In the genomic region with DNA sequence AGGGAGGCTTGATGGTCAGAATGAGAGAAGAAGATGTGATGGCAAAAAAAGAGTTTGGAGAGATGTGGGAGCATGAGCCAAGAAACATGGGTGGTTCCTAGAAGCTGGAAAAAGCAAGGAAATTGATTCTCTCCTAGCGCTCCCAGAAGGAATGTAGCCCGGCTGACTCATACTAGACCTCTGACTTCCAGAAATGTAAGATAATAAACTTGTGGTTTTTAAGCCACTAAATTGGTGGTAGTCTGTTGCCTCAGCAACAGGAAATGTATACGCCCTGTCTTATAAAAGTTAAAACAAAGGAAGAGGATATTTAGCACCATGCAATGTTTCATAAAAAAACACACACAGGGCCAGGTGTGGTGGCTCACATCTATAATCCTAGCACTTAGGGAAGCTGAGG, we compare ENCODE assay signal across 15 cellular contexts.
DNase-seq lines count a peak whose midpoint lies in the region; ATAC-seq, FAIRE-seq and TF ChIP-seq lines count a peak whose summit lies in the region.
"Had no signal": no experiment of that assay in that cellular context is flagged by ENCODE, and none has a peak within 500 bp of the region (broad histone marks: within the 10 kb centered on the region; RNA-seq: fewer than 3 reads in every experiment).

No MANE protein-coding gene starts in this region.

- TF ChIP-seq POLR2A in endothelial cell of umbilical vein (IDR thresholded peaks at IDR 0.05; ENCODE audit: low read depth, low read length) = no peak

- DNase-seq in GM04504 (ENCODE audit: low read depth) (peak; percentile 1), RKO (ENCODE audit: low spot score) (peak; percentile 3), endothelial cell of umbilical vein (ENCODE audit: low read depth, low spot score) (peak; percentile 92), myocyte (ENCODE audit: low read depth) (peak; percentile 9), NK-92 (lab: John Stamatoyannopoulos, UW; ENCODE audit: unreplicated experiment) (no peak), NCI-H446 treated with DMSO at 0.1 percent for 48 hours (lab: John Stamatoyannopoulos, UW) (no peak)
- no peak for DNase-seq in CD4-positive, alpha-beta memory T cell
- DNase-seq: activated CD4-positive, alpha-beta T cell treated with anti-CD3 and anti-CD28 coated beads for 36 hours; CD4-positive, CD25-positive, alpha-beta regulatory T cell; dermis blood vessel endothelial cell; hypothalamus; NCI-H524 treated with DMSO at 0.1 percent for 48 hours; stimulated activated CD8-positive, alpha-beta memory T cell treated with anti-CD3 and anti-CD28 coated beads, Interleukin-4, amount 100 ng/mL, for 48 hours had no signal

- peak; percentile 88 for FAIRE-seq in endothelial cell of umbilical vein (lab: Jason Lieb, UNC)

- H3K27me3 Mint-ChIP-seq in CD4-positive, alpha-beta memory T cell = no peaks in the 10 kb centered on the region
- H3K27me3 Mint-ChIP-seq: activated CD4-positive, alpha-beta T cell treated with anti-CD3 and anti-CD28 coated beads for 36 hours; CD4-positive, CD25-positive, alpha-beta regulatory T cell had no signal

- H3K36me3 ChIP-seq in endothelial cell of umbilical vein (ENCODE audit: control insufficient read depth in 2 of 2, extremely low read depth in 1 of 2, insufficient read depth in 2 of 2, low read length in 2 of 2) = no peaks in the 10 kb centered on the region
- no peaks in the 10 kb centered on the region for H3K36me3 ChIP-seq in CD4-positive, alpha-beta memory T cell (ENCODE audit: insufficient read depth, low read length)

- intact Hi-C loops in endothelial cell of umbilical vein (cut with micrococcal nuclease) = loop anchor here (1.0 to 10.0 kb wide), 3 partner anchors 140 to 547 kb away; no protein-coding TSS in a partner anchor
- intact Hi-C loops in CD4-positive, alpha-beta memory T cell (cut with micrococcal nuclease) = loop anchor here (5.0 kb wide), 1 partner anchor 50 kb away; no protein-coding TSS in a partner anchor

- H3K4me1 ChIP-seq in endothelial cell of umbilical vein (ENCODE audit: control insufficient read depth, extremely low read depth, insufficient read depth, low read length) = peaks cover 25% of the 10 kb centered on the region
- no peaks in the 10 kb centered on the region for H3K4me1 ChIP-seq in CD4-positive, alpha-beta memory T cell (ENCODE audit: insufficient read depth, low read length)

- H3K9me3 Mint-ChIP-seq in CD4-positive, alpha-beta memory T cell = peaks cover 3 to 32% (median 10%) of the 10 kb centered on the region in 8 donors

- H3K4me3 ChIP-seq in endothelial cell of umbilical vein (replicated peaks in 1 of 3; ENCODE audit: insufficient read depth in 1 of 3, low read depth in 1 of 3, low read length in 3 of 3) = no peak overlapping the region
- H3K4me3 ChIP-seq in CD4-positive, alpha-beta memory T cell (ENCODE audit: low read length in 2 of 2) = no peak overlapping the region
- H3K4me3 ChIP-seq: SK-N-MC had no signal

- CTCF ChIA-PET in endothelial cell of umbilical vein (lab: Charles Lee) = interaction anchor here (1.3 kb wide), 1 partner anchor 23 kb away, joined by 3 read pairs; no protein-coding TSS in a partner anchor
- CTCF ChIA-PET in CD4-positive, alpha-beta memory T cell (lab: Charles Lee; ENCODE audit: partially characterized antibody) = no interaction called here

- BruUV-seq in endothelial cell of umbilical vein (replicated peaks; lab: Mats Ljungman, UMichigan) = no TSS peak

- no peaks in the 10 kb centered on the region for H3K27me3 ChIP-seq in endothelial cell of umbilical vein (ENCODE audit: control insufficient read depth in 2 of 2, insufficient read depth in 2 of 2, low read length in 2 of 2)
- no peaks in the 10 kb centered on the region for H3K27me3 ChIP-seq in CD4-positive, alpha-beta memory T cell (ENCODE audit: insufficient read depth, low read length)

- no peaks in the 10 kb centered on the region for H3K9me3 ChIP-seq in endothelial cell of umbilical vein (replicated peaks; ENCODE audit: control insufficient read depth, insufficient read depth, low read length)
- no peaks in the 10 kb centered on the region for H3K9me3 ChIP-seq in CD4-positive, alpha-beta memory T cell (ENCODE audit: control insufficient read depth in 1 of 2, low read length in 2 of 2)

- peak overlapping the region; percentile 65 for H3K27ac ChIP-seq in endothelial cell of umbilical vein (ENCODE audit: insufficient read depth, low read depth, low read length)
- H3K27ac ChIP-seq in CD4-positive, alpha-beta memory T cell (ENCODE audit: low read depth, low read length) = no peak overlapping the region
- H3K27ac ChIP-seq: SK-N-MC had no signal

- no peaks in the 10 kb centered on the region for H3K9me1 ChIP-seq in endothelial cell of umbilical vein (replicated peaks; ENCODE audit: control insufficient read depth, extremely low read depth, insufficient read depth, low read length)

- no peak overlapping the region for H3K4me2 ChIP-seq in endothelial cell of umbilical vein (ENCODE audit: insufficient read depth, low read length)

- peak overlapping the region; percentile 24 for H2AFZ ChIP-seq in endothelial cell of umbilical vein (ENCODE audit: low read depth, low read length)

- ATAC-seq in HG03175 (IDR thresholded peaks at IDR 0.05; ENCODE audit: unreplicated experiment) = no peak
- ATAC-seq: activated CD4-positive, alpha-beta T cell treated with anti-CD3 and anti-CD28 coated beads for 36 hours had no signal

- H3K79me2 ChIP-seq in endothelial cell of umbilical vein (ENCODE audit: control insufficient read depth, insufficient read depth, low read length) = no peaks in the 10 kb centered on the region

- no peaks in the 10 kb centered on the region for H3K36me3 Mint-ChIP-seq in CD4-positive, alpha-beta memory T cell
- H3K36me3 Mint-ChIP-seq: CD4-positive, CD25-positive, alpha-beta regulatory T cell had no signal

- no peak overlapping the region for H3K9ac ChIP-seq in endothelial cell of umbilical vein (replicated peaks; ENCODE audit: extremely low read depth, insufficient read depth, low read length)

- no peak overlapping the region for H3K27ac Mint-ChIP-seq in CD4-positive, alpha-beta memory T cell
- H3K27ac Mint-ChIP-seq: activated CD4-positive, alpha-beta T cell treated with anti-CD3 and anti-CD28 coated beads for 36 hours; CD4-positive, CD25-positive, alpha-beta regulatory T cell had no signal

- dilution Hi-C loops in endothelial cell of umbilical vein (cut with MboI; ENCODE audit: extremely low pct_ligation_motif_present, low sequenced_read_pairs) = no loop called here

- H3K4me3 Mint-ChIP-seq in CD4-positive, alpha-beta memory T cell = no peak overlapping the region
- H3K4me3 Mint-ChIP-seq: activated CD4-positive, alpha-beta T cell treated with anti-CD3 and anti-CD28 coated beads for 36 hours; CD4-positive, CD25-positive, alpha-beta regulatory T cell had no signal

- TF ChIP-seq CTCF in endothelial cell of umbilical vein (IDR thresholded peaks at IDR 0.05; ENCODE audit: extremely low read depth in 1 of 2, insufficient read depth in 1 of 2, low read depth in 1 of 2, low read length in 2 of 2) = no peak

- no peaks in the 10 kb centered on the region for H4K20me1 ChIP-seq in endothelial cell of umbilical vein (replicated peaks; ENCODE audit: control insufficient read depth, extremely low read depth, insufficient read depth, low read length)

- POLR2A ChIA-PET in endothelial cell of umbilical vein (lab: Charles Lee) = no interaction called here
- POLR2A ChIA-PET in CD4-positive, alpha-beta memory T cell (lab: Charles Lee; ENCODE audit: partially characterized antibody) = no interaction called here

- no peaks in the 10 kb centered on the region for H3K4me1 Mint-ChIP-seq in CD4-positive, alpha-beta memory T cell
- H3K4me1 Mint-ChIP-seq: activated CD4-positive, alpha-beta T cell treated with anti-CD3 and anti-CD28 coated beads for 36 hours; CD4-positive, CD25-positive, alpha-beta regulatory T cell had no signal

TF ChIP-seq in endothelial cell of umbilical vein, 7 proteins besides CTCF, POLR2A, EP300 and RAD21:
- no peak for TF ChIP-seq EZH2 (IDR thresholded peaks at IDR 0.05; ENCODE audit: borderline replicate concordance, low read depth, low read length, severe bottlenecking)
- TF ChIP-seq GATA2 (IDR thresholded peaks at IDR 0.05; ENCODE audit: insufficient read depth, insufficient read length, low read depth, low read length) = peak; percentile 72
- TF ChIP-seq FOS (IDR thresholded peaks at IDR 0.05; ENCODE audit: borderline replicate concordance, insufficient read depth, low read length) = peak; percentile 89
- no peak for TF ChIP-seq MYC (IDR thresholded peaks at IDR 0.05; ENCODE audit: low read depth, low read length)
- TF ChIP-seq, protein P1, sequence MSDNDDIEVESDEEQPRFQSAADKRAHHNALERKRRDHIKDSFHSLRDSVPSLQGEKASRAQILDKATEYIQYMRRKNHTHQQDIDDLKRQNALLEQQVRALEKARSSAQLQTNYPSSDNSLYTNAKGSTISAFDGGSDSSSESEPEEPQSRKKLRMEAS (IDR thresholded peaks at IDR 0.05; ENCODE audit: insufficient read depth, insufficient read length) = no peak
- TF ChIP-seq JUN (IDR thresholded peaks at IDR 0.05; ENCODE audit: borderline replicate concordance, insufficient read depth, insufficient read length, low read depth) = peak; percentile 80
- peak; percentile 45 for TF ChIP-seq POLR2AphosphoS5 (IDR thresholded peaks at IDR 0.05; ENCODE audit: insufficient read depth, low read depth, low read length)

Comparison
In these comparisons a context has a peak if more than half of its experiments do, and no peak if none do; other contexts are left out.
1. DNase-seq: peak in GM04504 (single experiment), RKO (single experiment), endothelial cell of umbilical vein (single experiment) and myocyte (single experiment); none in CD4-positive, alpha-beta memory T cell (0 of 5), NK-92 (single experiment) and NCI-H446 treated with DMSO at 0.1 percent for 48 hours (single experiment).